Comparison of ENCODE assay signal across 13 cellular contexts in the genomic region with DNA sequence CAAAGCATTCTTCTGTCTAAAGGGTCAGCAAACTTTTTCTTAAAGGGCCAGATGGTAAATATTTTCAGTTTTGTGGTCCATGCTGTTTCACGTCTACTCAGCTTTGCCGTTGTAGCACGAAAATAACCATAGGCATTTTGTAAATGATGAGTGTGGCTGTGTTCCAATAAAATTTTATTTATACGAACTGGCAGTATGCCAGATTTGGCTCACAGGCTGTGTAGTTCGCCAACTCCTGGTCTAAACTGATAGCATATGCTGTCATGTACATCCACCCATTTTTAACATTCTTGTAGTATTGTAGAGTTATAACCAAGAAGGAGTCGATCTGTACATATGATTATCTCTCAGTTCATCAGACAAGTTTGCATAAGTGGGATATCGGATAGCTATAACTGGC.
"Had no signal": no experiment of that assay in that cellular context is flagged by ENCODE, and none has a peak within 500 bp of the region (broad histone marks: within the 10 kb centered on the region; RNA-seq: fewer than 3 reads in every experiment).

No MANE protein-coding gene starts in this region.

- H3K27me3 ChIP-seq: heart left ventricle, thyroid gland had no signal

- H3K4me1 Mint-ChIP-seq: activated B cell treated with CpG ODN at 0.5 μM for 24 hours, natural killer cell had no signal

- H3K4me1 ChIP-seq: thyroid gland had no signal

- H3K9me3 Mint-ChIP-seq: activated B cell treated with CpG ODN at 0.5 μM for 24 hours; activated CD4-positive, alpha-beta T cell treated with anti-CD3 and anti-CD28 coated beads, Interleukin-2, amount 10 ng/mL, durations not matched to agents 24 days and 14 days; memory B cell; natural killer cell; T-cell had no signal

- H3K27ac Mint-ChIP-seq: activated B cell treated with CpG ODN at 0.5 μM for 24 hours; activated CD4-positive, alpha-beta T cell treated with anti-CD3 and anti-CD28 coated beads, Interleukin-2, amount 10 ng/mL, durations not matched to agents 24 days and 14 days; memory B cell; T-cell had no signal

- H3K4me3 ChIP-seq: coronary artery, heart left ventricle, thyroid gland had no signal

- H3K27ac ChIP-seq: coronary artery, heart left ventricle, thyroid gland had no signal

- DNase-seq: activated B cell treated with CpG ODN at 0.5 μM for 24 hours; activated CD4-positive, alpha-beta T cell treated with anti-CD3 and anti-CD28 coated beads, Interleukin-2, amount 10 ng/mL, durations not matched to agents 24 days and 14 days; activated effector memory CD4-positive, alpha-beta T cell treated with anti-CD3 and anti-CD28 coated beads, Interleukin-2, amount 50 U/mL, for 16 hours; foreskin melanocyte; heart left ventricle; natural killer cell; posterior cingulate gyrus; small intestine; T-cell; thyroid gland had no signal

- H3K4me3 Mint-ChIP-seq: activated B cell treated with CpG ODN at 0.5 μM for 24 hours; activated CD4-positive, alpha-beta T cell treated with anti-CD3 and anti-CD28 coated beads, Interleukin-2, amount 10 ng/mL, durations not matched to agents 24 days and 14 days; memory B cell; natural killer cell; T-cell had no signal

- H3K27me3 Mint-ChIP-seq: activated B cell treated with CpG ODN at 0.5 μM for 24 hours; activated CD4-positive, alpha-beta T cell treated with anti-CD3 and anti-CD28 coated beads, Interleukin-2, amount 10 ng/mL, durations not matched to agents 24 days and 14 days; memory B cell had no signal

- H3K9me3 ChIP-seq: heart left ventricle, thyroid gland had no signal

- ATAC-seq: natural killer cell, T-cell had no signal

- FAIRE-seq: small intestine, urothelium cell line had no signal
